8 cellular contexts compared by ENCODE assay signal in the genomic region with DNA sequence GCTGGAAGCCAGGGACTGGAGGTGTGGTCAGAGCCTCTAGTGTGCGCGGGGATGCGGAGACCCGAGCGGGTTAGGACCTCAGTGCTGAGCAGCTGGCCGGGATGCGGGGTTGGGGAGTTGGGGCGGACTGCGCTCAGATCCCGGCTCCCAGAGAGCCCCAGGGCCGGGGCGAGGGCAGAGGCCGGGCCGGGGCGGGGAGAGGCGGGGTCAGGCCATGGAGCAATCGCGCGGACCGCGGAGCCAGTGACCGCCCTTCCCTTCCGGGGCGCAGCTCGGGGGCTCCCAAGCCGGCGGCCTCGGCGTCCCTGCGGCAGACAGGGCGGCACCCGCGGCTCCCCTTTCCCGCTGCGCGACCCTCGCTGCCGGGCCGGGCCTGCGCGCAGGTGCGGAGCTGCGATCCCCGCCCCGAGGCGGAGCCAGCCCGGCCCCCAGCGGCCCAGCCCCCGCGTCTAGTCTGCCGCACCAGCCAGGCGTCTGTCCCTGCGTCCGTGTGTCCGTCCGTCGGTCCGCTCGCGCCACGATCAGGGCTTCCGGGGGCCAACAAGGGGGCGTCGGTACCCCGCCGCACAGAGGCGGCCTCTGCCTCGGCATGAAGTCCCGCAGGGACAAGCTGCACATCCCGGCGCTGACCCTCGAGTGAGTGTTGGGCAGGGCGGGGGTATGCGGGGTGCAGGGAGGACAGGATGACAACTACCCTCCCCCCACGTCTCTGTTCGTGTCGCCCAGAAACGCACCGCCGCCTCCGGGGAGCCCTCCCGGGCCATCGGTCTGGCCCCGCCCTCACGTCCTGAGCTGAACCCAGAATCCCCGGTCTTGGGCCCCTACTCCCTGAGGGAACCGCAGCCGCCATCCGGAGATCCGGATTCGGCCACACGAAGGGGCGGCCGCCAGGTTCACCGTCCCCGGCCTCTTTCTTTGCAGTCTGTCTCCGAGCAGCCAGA. TPM values are rescaled to one million over a fixed set of nuclear protein-coding genes. Genes with fewer than 3 reads are reported as not detected.
DNase-seq lines count a peak whose midpoint lies in the region; ATAC-seq and TF ChIP-seq lines count a peak whose summit lies in the region.

No MANE protein-coding gene starts in this region.

- no peak for TF ChIP-seq EP300 in ovary (IDR thresholded peaks at IDR 0.05)

- 0 out of 2 replicates have a peak, but pooled peaks cover 8% of the 10 kb centered on the region for H3K27me3 ChIP-seq in MM.1S (replicated peaks; ENCODE audit: insufficient read depth, low read length)
- no peaks in the 10 kb centered on the region for H3K27me3 ChIP-seq in ovary

- H3K9me2 ChIP-seq in MM.1S (replicated peaks; ENCODE audit: insufficient read depth, low read length): no peaks in the 10 kb centered on the region

- peak overlapping the region; percentile 96 for H2AFZ ChIP-seq in MM.1S (ENCODE audit: low read length)

- no peaks in the 10 kb centered on the region for H4K20me1 ChIP-seq in MM.1S (ENCODE audit: insufficient read depth, low read length)

- no peaks in the 10 kb centered on the region for H3K36me3 ChIP-seq in MM.1S (replicated peaks; ENCODE audit: insufficient read depth, low read length)
- H3K36me3 ChIP-seq in ovary: no peaks in the 10 kb centered on the region

- H3K27ac ChIP-seq in MM.1S (ENCODE audit: low read length): no peak overlapping the region
- H3K27ac ChIP-seq in ovary: no peak overlapping the region

- peak overlapping the region; percentile 59; the same call in 1 of the 2 replicates for H3K9ac ChIP-seq in MM.1S (ENCODE audit: low read length)

- H3F3A ChIP-seq in MM.1S (ENCODE audit: insufficient read depth, low read length): 0 out of 2 replicates have a peak, but pooled peaks cover 5% of the 10 kb centered on the region

- 3 to 8% (median 4%) methylated on average over 61 to 97 of the region's 97 CpGs for WGBS in ovary, 3 donors

- intact Hi-C loops in Right ventricle myocardium superior (cut with DNase I) (loop anchor here (5.0 kb wide), 2 partner anchors 57 to 142 kb away; no protein-coding TSS in a partner anchor), ovary (cut with DNase I) (loop anchor here in 3 of 4 donors (5.0 to 10.0 kb wide), 5 partner anchors 42 to 225 kb away; a partner anchor contains a TSS)

- ATAC-seq in Right ventricle myocardium superior (ENCODE audit: poor library complexity): peak; percentile 84

- H3K9me3 ChIP-seq in MM.1S (replicated peaks; ENCODE audit: insufficient read depth, low read length) (no peaks in the 10 kb centered on the region), ovary (no peaks in the 10 kb centered on the region)

- H3K4me3 ChIP-seq in MM.1S (ENCODE audit: low read length) (peak overlapping the region; percentile 87), ovary (peak overlapping the region; percentile 42)

- 0 out of 2 replicates have a peak, but pooled peaks cover 9% of the 10 kb centered on the region for H3K4me1 ChIP-seq in MM.1S (ENCODE audit: low read length)
- H3K4me1 ChIP-seq in ovary (ENCODE audit: insufficient read depth): peaks cover 3% of the 10 kb centered on the region

- no peaks in the 10 kb centered on the region for H3K79me2 ChIP-seq in MM.1S (ENCODE audit: low read length)

- TF ChIP-seq CTCF in MM.1S (IDR thresholded peaks at IDR 0.05; ENCODE audit: low read length) (no peak), ovary (IDR thresholded peaks at IDR 0.05) (no peak)

- H3K4me2 ChIP-seq in MM.1S (ENCODE audit: low read depth, low read length): peak overlapping the region; percentile 99

- TF ChIP-seq POLR2A in GM10847 (IDR thresholded peaks at IDR 0.05; ENCODE audit: extremely low read depth, insufficient read length) (peak; percentile 4), ovary (IDR thresholded peaks at IDR 0.05) (no peak)

- DNase-seq in MM.1S (peak; percentile 44), activated gamma-delta T cell (lab: John Stamatoyannopoulos, UW) (peak; percentile 35), Right ventricle myocardium superior (peak; percentile 85), ovary (peak in 3 of 5 donors; percentile 37 to 66 (median 55)), NCI-H526 treated with DMSO at 0.1 percent for 48 hours (lab: John Stamatoyannopoulos, UW) (no peak), NOMO-1 treated with dmso at 0.1 percent for 144 hours (lab: John Stamatoyannopoulos, UW; ENCODE audit: unreplicated experiment) (no peak)
- no peak for DNase-seq in NK-92 treated with Interleukin-12 subunit alpha and Interleukin-12 subunit beta, amount 100 ng/mL, for 24 hours (lab: John Stamatoyannopoulos, UW)

RNA-seq across cellular contexts. Expression of a gene that starts 12.4 kb away (rescaled TPM):
- total RNA-seq in Right ventricle myocardium superior: 4.9 TPM
- 10 to 100 TPM in 3 of 7 donors, 1 to 10 TPM in 4; 7.8 to 12.2 (median 9.9) TPM for total RNA-seq in ovary
- 1 to 10 TPM; 2.4 to 5.7 TPM for polyA plus RNA-seq in ovary

RNA-seq across cellular contexts. Expression of a gene that starts 23.3 kb away (rescaled TPM):
- total RNA-seq in Right ventricle myocardium superior (0.75 TPM), ovary (under 1 TPM; 0.31 to 0.89 (median 0.57) TPM)
- polyA plus RNA-seq in ovary: under 1 TPM; 0.22 to 0.70 TPM

RNA-seq across cellular contexts. Expression of a gene that starts 43.0 kb away (rescaled TPM):
- total RNA-seq in Right ventricle myocardium superior (20.8 TPM), ovary (10 to 100 TPM; 16.5 to 63.2 (median 48.9) TPM)
- polyA plus RNA-seq in ovary: 10 to 100 TPM; 12.8 to 13.6 TPM

Comparison
In these comparisons a context has a peak if more than half of its experiments do, and no peak if none do; other contexts are left out.
1. DNase-seq: peak in MM.1S (single experiment), activated gamma-delta T cell (single experiment), Right ventricle myocardium superior (single experiment) and ovary (3 of 5); none in NCI-H526 treated with DMSO at 0.1 percent for 48 hours (single experiment), NK-92 treated with Interleukin-12 subunit alpha and Interleukin-12 subunit beta, amount 100 ng/mL, for 24 hours (single experiment) and NOMO-1 treated with dmso at 0.1 percent for 144 hours (single experiment).